Comparison of ENCODE assay signal across 8 cellular contexts in the genomic region with DNA sequence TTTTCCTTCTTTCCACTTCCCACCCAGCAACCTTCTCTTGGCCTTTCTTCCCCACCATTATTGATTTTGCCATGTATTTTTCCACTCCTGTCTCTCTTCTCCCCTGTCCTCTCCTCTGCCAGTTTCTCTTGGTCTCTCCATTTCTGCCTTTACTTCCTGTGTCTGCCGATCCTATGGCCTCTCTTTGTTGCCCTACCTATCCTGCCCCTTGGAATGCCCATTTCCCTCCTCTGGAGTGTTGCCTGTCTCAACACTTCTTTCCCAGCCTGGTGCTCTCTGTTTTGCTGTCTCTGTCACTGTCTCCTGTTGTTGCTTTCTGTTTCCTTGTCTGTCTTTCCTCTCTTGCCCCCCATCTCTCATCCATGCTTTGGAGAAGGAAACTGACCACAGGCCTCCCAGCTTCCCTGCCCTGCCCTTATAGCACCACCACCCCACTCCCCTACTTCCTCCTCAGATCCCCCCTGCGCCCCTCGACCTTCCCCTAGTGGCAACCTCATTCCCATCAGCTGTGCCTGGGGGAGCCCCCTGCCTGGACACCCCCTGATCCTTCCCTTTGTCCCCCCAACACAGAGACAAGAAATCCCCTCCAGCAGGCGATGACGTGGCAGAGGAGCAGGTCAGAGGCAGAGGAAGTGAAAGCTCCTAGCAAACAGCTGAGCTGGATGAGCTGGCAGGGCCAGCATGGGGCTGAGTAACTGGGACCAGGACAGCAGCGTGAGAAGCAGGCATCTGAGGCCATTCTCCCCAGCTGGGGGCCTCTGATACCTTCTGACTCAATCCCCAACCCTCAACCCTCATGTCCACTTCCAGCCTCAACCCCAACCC. TPM values are rescaled to one million over a fixed set of nuclear protein-coding genes. Genes with fewer than 3 reads are reported as not detected.
DNase-seq lines count a peak whose midpoint lies in the region; ATAC-seq and TF ChIP-seq lines count a peak whose summit lies in the region.

No MANE protein-coding gene starts in this region.

- TF ChIP-seq CTCF in activated CD8-positive, alpha-beta T cell treated with anti-CD3 and anti-CD28 coated beads for 36 hours (IDR thresholded peaks at IDR 0.05) = no peak

- peaks cover 9% of the 10 kb centered on the region for H3K4me1 Mint-ChIP-seq in activated CD8-positive, alpha-beta T cell treated with anti-CD3 and anti-CD28 coated beads for 36 hours (ENCODE audit: low read depth)
- peaks cover 0 to 3% (median 2%) of the 10 kb centered on the region in 4 donors for H3K4me1 Mint-ChIP-seq in CD4-positive, alpha-beta memory T cell

- CTCF ChIA-PET in activated CD8-positive, alpha-beta T cell treated with anti-CD3 and anti-CD28 coated beads for 36 hours (lab: Charles Lee) = interaction anchor here (1.0 to 3.4 kb wide), 4 partner anchors 16 to 66 kb away, joined by 4 to 15 read pairs (median 6); no protein-coding TSS in a partner anchor
- CTCF ChIA-PET in CD4-positive, alpha-beta memory T cell (lab: Charles Lee; ENCODE audit: partially characterized antibody) = interaction anchor here (2.3 kb wide), 1 partner anchor 16 kb away, joined by 11 read pairs; no protein-coding TSS in a partner anchor

- POLR2A ChIA-PET in activated CD8-positive, alpha-beta T cell treated with anti-CD3 and anti-CD28 coated beads for 36 hours (lab: Charles Lee) = no interaction called here
- POLR2A ChIA-PET in CD4-positive, alpha-beta memory T cell (lab: Charles Lee; ENCODE audit: partially characterized antibody) = no interaction called here

- H3K36me3 ChIP-seq in aorta (ENCODE audit: control insufficient read depth in 1 of 2, insufficient read depth in 2 of 2, low read length in 1 of 2) = no peaks in the 10 kb centered on the region
- no peaks in the 10 kb centered on the region for H3K36me3 ChIP-seq in CD4-positive, alpha-beta memory T cell (ENCODE audit: insufficient read depth, low read length)

- no peak overlapping the region for H3K4me3 Mint-ChIP-seq in activated CD8-positive, alpha-beta T cell treated with anti-CD3 and anti-CD28 coated beads for 36 hours
- no peak overlapping the region for H3K4me3 Mint-ChIP-seq in CD4-positive, alpha-beta memory T cell

- no peak overlapping the region for H3K27ac ChIP-seq in aorta (ENCODE audit: low read depth in 1 of 2, low read length in 2 of 2)
- no peak overlapping the region for H3K27ac ChIP-seq in CD4-positive, alpha-beta memory T cell (ENCODE audit: low read depth, low read length)

- H3K27ac Mint-ChIP-seq in activated CD8-positive, alpha-beta T cell treated with anti-CD3 and anti-CD28 coated beads for 36 hours = peak overlapping the region; percentile 2
- peak overlapping the region in 3 of 7 donors; percentile 29 to 82 (median 48) for H3K27ac Mint-ChIP-seq in CD4-positive, alpha-beta memory T cell

- peak; percentile 95 for DNase-seq in Daoy (ENCODE audit: low read depth)
- DNase-seq in activated CD8-positive, alpha-beta T cell treated with anti-CD3 and anti-CD28 coated beads for 36 hours = peak; percentile 72
- peak; percentile 70 for DNase-seq in islet precursor cell
- peak in 1 of 2 donors; percentile 83 for DNase-seq in aorta
- DNase-seq in NCI-H774 (lab: John Stamatoyannopoulos, UW) = no peak
- DNase-seq in CD4-positive, alpha-beta memory T cell = no peak

- ATAC-seq in GM19463 (IDR thresholded peaks at IDR 0.05; ENCODE audit: unreplicated experiment) = peak; percentile 86
- peak; percentile 84 for ATAC-seq in HG03521 (IDR thresholded peaks at IDR 0.05; ENCODE audit: unreplicated experiment)
- peak; percentile 93 for ATAC-seq in activated CD8-positive, alpha-beta T cell treated with anti-CD3 and anti-CD28 coated beads for 36 hours
- ATAC-seq in aorta (ENCODE audit: low FRiP score) = peak; percentile 45

- H3K27me3 Mint-ChIP-seq in activated CD8-positive, alpha-beta T cell treated with anti-CD3 and anti-CD28 coated beads for 36 hours = peaks cover 19% of the 10 kb centered on the region
- peaks cover 13 to 18% of the 10 kb centered on the region in 2 donors for H3K27me3 Mint-ChIP-seq in CD4-positive, alpha-beta memory T cell

- WGBS in aorta, 2 donors = 54 to 59% methylated on average over 6 of the region's 6 CpGs

- H3K4me1 ChIP-seq in aorta (ENCODE audit: control insufficient read depth in 1 of 2, insufficient read depth in 2 of 2, low read length in 2 of 2) = no peaks in the 10 kb centered on the region
- no peaks in the 10 kb centered on the region for H3K4me1 ChIP-seq in CD4-positive, alpha-beta memory T cell (ENCODE audit: insufficient read depth, low read length)

- H3K36me3 Mint-ChIP-seq in activated CD8-positive, alpha-beta T cell treated with anti-CD3 and anti-CD28 coated beads for 36 hours (ENCODE audit: low read depth) = no peaks in the 10 kb centered on the region
- H3K36me3 Mint-ChIP-seq in CD4-positive, alpha-beta memory T cell = no peaks in the 10 kb centered on the region

- H3K9me3 Mint-ChIP-seq in activated CD8-positive, alpha-beta T cell treated with anti-CD3 and anti-CD28 coated beads for 36 hours = no peaks in the 10 kb centered on the region
- H3K9me3 Mint-ChIP-seq in CD4-positive, alpha-beta memory T cell = no peaks in the 10 kb centered on the region

- intact Hi-C loops in activated CD8-positive, alpha-beta T cell treated with anti-CD3 and anti-CD28 coated beads for 36 hours (cut with micrococcal nuclease) = no loop called here
- intact Hi-C loops in aorta (cut with DNase I) = no loop called here
- intact Hi-C loops in CD4-positive, alpha-beta memory T cell (cut with micrococcal nuclease) = no loop called here

- no peaks in the 10 kb centered on the region for H3K27me3 ChIP-seq in aorta (ENCODE audit: control insufficient read depth in 1 of 2, insufficient read depth in 2 of 2, low read length in 1 of 2)
- peaks cover 17% of the 10 kb centered on the region for H3K27me3 ChIP-seq in CD4-positive, alpha-beta memory T cell (ENCODE audit: insufficient read depth, low read length)

- H3K9me3 ChIP-seq in aorta (ENCODE audit: control insufficient read depth, low read length) = no peaks in the 10 kb centered on the region
- H3K9me3 ChIP-seq in CD4-positive, alpha-beta memory T cell (ENCODE audit: control insufficient read depth in 1 of 2, low read length in 2 of 2) = no peaks in the 10 kb centered on the region

- H3K4me3 ChIP-seq in aorta (ENCODE audit: low read length in 2 of 2) = no peak overlapping the region
- H3K4me3 ChIP-seq in CD4-positive, alpha-beta memory T cell (ENCODE audit: low read length in 2 of 2) = no peak overlapping the region

RNA-seq across cellular contexts. Expression of a gene that starts 6.6 kb away (rescaled TPM):
- total RNA-seq in Daoy (2014; rRNA removed; shearing (Covaris generic)) = not detected in 2 replicates
- total RNA-seq in activated CD8-positive, alpha-beta T cell treated with anti-CD3 and anti-CD28 coated beads for 36 hours = not detected
- not detected for total RNA-seq in aorta
- polyA plus RNA-seq in aorta = not detected
- not detected for total RNA-seq in CD4-positive, alpha-beta memory T cell
- not detected for polyA plus RNA-seq in CD4-positive, alpha-beta memory T cell

RNA-seq across cellular contexts. Expression of a gene that starts 32.0 kb away (rescaled TPM):
- 6.7 and 7.1 TPM in 2 replicates for total RNA-seq in Daoy (2014; rRNA removed; shearing (Covaris generic))
- 10 to 100 TPM; 47.7 to 47.9 TPM for total RNA-seq in activated CD8-positive, alpha-beta T cell treated with anti-CD3 and anti-CD28 coated beads for 36 hours
- 10 to 100 TPM; 29.1 to 33.6 TPM for total RNA-seq in aorta
- 10 to 100 TPM in 1 of 2 donors, 1 to 10 TPM in 1; 6.6 to 15.3 TPM for polyA plus RNA-seq in aorta
- total RNA-seq in CD4-positive, alpha-beta memory T cell = 10 to 100 TPM; 30.5 to 31.8 TPM
- polyA plus RNA-seq in CD4-positive, alpha-beta memory T cell = 10 to 100 TPM in 1 of 2 donors, 1 to 10 TPM in 1; 7.3 to 11.2 TPM

Comparison
In these comparisons a context has a peak if more than half of its experiments do, and no peak if none do; other contexts are left out.
1. DNase-seq: peak in Daoy (single experiment), activated CD8-positive, alpha-beta T cell treated with anti-CD3 and anti-CD28 coated beads for 36 hours (single experiment) and islet precursor cell (single experiment); none in NCI-H774 (single experiment) and CD4-positive, alpha-beta memory T cell (0 of 5).
2. Peak in every context shown above with its lines, with median percentiles within 50 percentile points of each other: ATAC-seq.